Comparison of ENCODE assay signal across 19 cellular contexts in the genomic region with DNA sequence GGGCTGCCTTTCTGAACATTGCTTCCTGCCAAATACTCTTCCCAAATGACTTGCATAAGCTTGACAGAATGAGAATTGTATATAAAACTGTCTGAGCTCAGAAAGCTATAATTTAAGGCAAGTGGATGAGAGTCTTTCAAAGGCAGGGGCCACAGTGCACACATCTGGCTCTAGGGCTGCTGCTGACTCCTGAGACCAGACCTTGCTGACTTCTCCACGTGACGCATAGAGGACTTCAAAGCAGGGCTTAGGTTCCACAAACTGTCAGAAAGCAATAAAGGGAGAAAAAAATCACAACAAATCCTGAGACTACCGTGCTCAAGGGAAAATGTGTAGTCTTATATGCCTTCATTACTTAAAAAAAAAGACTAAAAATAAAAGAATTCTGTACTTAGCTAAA.
"Had no signal": no experiment of that assay in that cellular context is flagged by ENCODE, and none has a peak within 500 bp of the region (broad histone marks: within the 10 kb centered on the region; RNA-seq: fewer than 3 reads in every experiment).

No MANE protein-coding gene starts in this region.

- H3K4me1 Mint-ChIP-seq: naive thymus-derived CD4-positive, alpha-beta T cell had no signal

- H3K27ac Mint-ChIP-seq: naive thymus-derived CD4-positive, alpha-beta T cell had no signal

- H3K27ac ChIP-seq: heart right ventricle, left ventricle myocardium inferior, lower lobe of right lung, ovary, right atrium auricular region, suprapubic skin, thyroid gland, upper lobe of left lung, uterus had no signal

- ATAC-seq: esophagus mucosa; heart right ventricle; lower lobe of right lung; naive thymus-derived CD4-positive, alpha-beta T cell had no signal

- H3K36me3 ChIP-seq: heart right ventricle, left ventricle myocardium inferior, lower lobe of right lung, ovary, right atrium auricular region, suprapubic skin, thyroid gland, upper lobe of left lung, uterus had no signal

- H3K4me3 Mint-ChIP-seq: naive thymus-derived CD4-positive, alpha-beta T cell; neural crest cell had no signal

- H3K27me3 ChIP-seq: ovary, right atrium auricular region, thyroid gland, upper lobe of left lung, uterus had no signal

- H3K36me3 Mint-ChIP-seq: naive thymus-derived CD4-positive, alpha-beta T cell had no signal

- H3K9me3 ChIP-seq: heart right ventricle, left ventricle myocardium inferior, lower lobe of right lung, ovary, right atrium auricular region, suprapubic skin, thyroid gland, upper lobe of left lung, uterus had no signal

- H3K4me1 ChIP-seq: heart right ventricle, left ventricle myocardium inferior, lower lobe of right lung, right atrium auricular region, suprapubic skin, thyroid gland, upper lobe of left lung, uterus had no signal

- DNase-seq: effector memory CD4-positive, alpha-beta T cell; foreskin fibroblast; heart right ventricle; left ventricle myocardium inferior; lower lobe of right lung; mesendoderm; naive thymus-derived CD4-positive, alpha-beta T cell; nucleus accumbens; ovary; small intestine; stimulated activated CD4-positive, alpha-beta T cell treated with anti-CD3 and anti-CD28 coated beads, Interleukin-12 subunit alpha, Interleukin-12 subunit beta, amount 100 ng/mL, for 4 hours; stimulated activated naive CD4-positive, alpha-beta T cell treated with Interleukin-2 at 50 U/mL for 16 hours; thyroid gland; upper lobe of left lung; uterus had no signal

- H3K4me3 ChIP-seq: heart right ventricle, left ventricle myocardium inferior, lower lobe of right lung, ovary, right atrium auricular region, suprapubic skin, thyroid gland, upper lobe of left lung, uterus had no signal

- H3K9me3 Mint-ChIP-seq: neural crest cell had no signal
